In genomic region chr2:54041135-54041534, GRCh38 we compare ENCODE assay signal across 12 cellular contexts.
DNase-seq lines count a peak whose midpoint lies in the region; ATAC-seq, FAIRE-seq and TF ChIP-seq lines count a peak whose summit lies in the region.
"Had no signal": no experiment of that assay in that cellular context is flagged by ENCODE, and none has a peak within 500 bp of the region (broad histone marks: within the 10 kb centered on the region; RNA-seq: fewer than 3 reads in every experiment).

No MANE protein-coding gene starts in this region.

- H3K4me3 ChIP-seq in endothelial cell of umbilical vein (replicated peaks in 1 of 3; ENCODE audit: insufficient read depth in 1 of 3, low read depth in 1 of 3, low read length in 3 of 3) = no peak overlapping the region

- no peak overlapping the region for H3K27ac ChIP-seq in endothelial cell of umbilical vein (ENCODE audit: insufficient read depth, low read depth, low read length)

- no peaks in the 10 kb centered on the region for H3K27me3 ChIP-seq in endothelial cell of umbilical vein (ENCODE audit: control insufficient read depth in 2 of 2, insufficient read depth in 2 of 2, low read length in 2 of 2)

- no peak overlapping the region for H2AFZ ChIP-seq in endothelial cell of umbilical vein (ENCODE audit: low read depth, low read length)

- H3K4me1 Mint-ChIP-seq in nephron progenitor cell = no peaks in the 10 kb centered on the region
- H3K4me1 Mint-ChIP-seq: B cell, H9 had no signal

- H3K36me3 ChIP-seq in endothelial cell of umbilical vein (ENCODE audit: control insufficient read depth in 2 of 2, extremely low read depth in 1 of 2, insufficient read depth in 2 of 2, low read length in 2 of 2) = no peaks in the 10 kb centered on the region

- peak; percentile 50 for FAIRE-seq in endothelial cell of umbilical vein (lab: Jason Lieb, UNC)
- FAIRE-seq: G401.6 had no signal

- H3K27ac Mint-ChIP-seq in nephron progenitor cell = no peak overlapping the region
- H3K27ac Mint-ChIP-seq: B cell, H9 had no signal

- no peaks in the 10 kb centered on the region for H3K9me1 ChIP-seq in endothelial cell of umbilical vein (replicated peaks; ENCODE audit: control insufficient read depth, extremely low read depth, insufficient read depth, low read length)

- CTCF ChIA-PET in endothelial cell of umbilical vein (lab: Charles Lee) = no interaction called here

- no peaks in the 10 kb centered on the region for H4K20me1 ChIP-seq in endothelial cell of umbilical vein (replicated peaks; ENCODE audit: control insufficient read depth, extremely low read depth, insufficient read depth, low read length)

- no peak for TF ChIP-seq CTCF in endothelial cell of umbilical vein (IDR thresholded peaks at IDR 0.05; ENCODE audit: extremely low read depth in 1 of 2, insufficient read depth in 1 of 2, low read depth in 1 of 2, low read length in 2 of 2)
- no peak for TF ChIP-seq CTCF in nephron progenitor cell (IDR thresholded peaks at IDR 0.05)

- no peaks in the 10 kb centered on the region for H3K9me3 ChIP-seq in endothelial cell of umbilical vein (replicated peaks; ENCODE audit: control insufficient read depth, insufficient read depth, low read length)

- peaks cover 14% of the 10 kb centered on the region for H3K9me3 Mint-ChIP-seq in nephron progenitor cell

- TF ChIP-seq POLR2A in endothelial cell of umbilical vein (IDR thresholded peaks at IDR 0.05; ENCODE audit: low read depth, low read length) = no peak

- POLR2A ChIA-PET in endothelial cell of umbilical vein (lab: Charles Lee) = no interaction called here

- intact Hi-C loops in endothelial cell of umbilical vein (cut with micrococcal nuclease) = no loop called here

- no peak overlapping the region for H3K9ac ChIP-seq in endothelial cell of umbilical vein (replicated peaks; ENCODE audit: extremely low read depth, insufficient read depth, low read length)

- dilution Hi-C loops in endothelial cell of umbilical vein (cut with MboI; ENCODE audit: extremely low pct_ligation_motif_present, low sequenced_read_pairs) = no loop called here

- H3K4me1 ChIP-seq in endothelial cell of umbilical vein (ENCODE audit: control insufficient read depth, extremely low read depth, insufficient read depth, low read length) = peaks cover 4% of the 10 kb centered on the region

- no peaks in the 10 kb centered on the region for H3K79me2 ChIP-seq in endothelial cell of umbilical vein (ENCODE audit: control insufficient read depth, insufficient read depth, low read length)

- H3K27me3 Mint-ChIP-seq in nephron progenitor cell (ENCODE audit: low read depth, poor library complexity) = peaks cover 2% of the 10 kb centered on the region
- H3K27me3 Mint-ChIP-seq: B cell had no signal

- no peak overlapping the region for H3K4me3 Mint-ChIP-seq in nephron progenitor cell
- H3K4me3 Mint-ChIP-seq: B cell, H9 had no signal

- ATAC-seq in HG02840 (IDR thresholded peaks at IDR 0.05; ENCODE audit: low FRiP score, unreplicated experiment) = no peak
- ATAC-seq: sciatic nerve had no signal

- BruUV-seq in endothelial cell of umbilical vein (replicated peaks; lab: Mats Ljungman, UMichigan) = no TSS peak

- H3K36me3 Mint-ChIP-seq in nephron progenitor cell (ENCODE audit: low read depth) = peaks cover 25% of the 10 kb centered on the region

- H3K4me2 ChIP-seq in endothelial cell of umbilical vein (ENCODE audit: insufficient read depth, low read length) = no peak overlapping the region

- DNase-seq in M059J (ENCODE audit: low read depth) (peak; percentile 49), activated T-cell treated with anti-CD3 and anti-CD28 coated beads for 24 hours (ENCODE audit: low read depth) (peak; percentile 53), endothelial cell of umbilical vein (ENCODE audit: low read depth, low spot score) (no peak), nephron progenitor cell (no peak), NCI-H1694 (lab: John Stamatoyannopoulos, UW) (no peak), NOMO-1 (lab: John Stamatoyannopoulos, UW; ENCODE audit: unreplicated experiment in 2 of 2) (no peak)
- DNase-seq in stimulated activated CD4-positive, alpha-beta T cell treated with anti-CD3 and anti-CD28 coated beads, Interleukin-4, amount 100 ng/mL, for 48 hours (ENCODE audit: low read depth in 2 of 2) = peak; percentile 50 to 60
- DNase-seq: H9 had no signal

TF ChIP-seq in endothelial cell of umbilical vein, 7 proteins besides CTCF, POLR2A, EP300 and RAD21:
- peak; percentile 58 for TF ChIP-seq FOS (IDR thresholded peaks at IDR 0.05; ENCODE audit: borderline replicate concordance, insufficient read depth, low read length)
- no peak for TF ChIP-seq MAX (IDR thresholded peaks at IDR 0.05; ENCODE audit: insufficient read depth, insufficient read length)
TF ChIP-seq in endothelial cell of umbilical vein: peak in this region for 1.

Comparison
In these comparisons a context has a peak if more than half of its experiments do, and no peak if none do; other contexts are left out.
1. DNase-seq: peak in M059J (single experiment), activated T-cell treated with anti-CD3 and anti-CD28 coated beads for 24 hours (single experiment) and stimulated activated CD4-positive, alpha-beta T cell treated with anti-CD3 and anti-CD28 coated beads, Interleukin-4, amount 100 ng/mL, for 48 hours (2 of 2); none in endothelial cell of umbilical vein (single experiment), nephron progenitor cell (single experiment), NCI-H1694 (single experiment) and NOMO-1 (0 of 2).